10 cellular contexts compared by ENCODE assay signal in genomic region chr6:144131248-144131709, GRCh38. TPM values are rescaled to one million over a fixed set of nuclear protein-coding genes. Genes with fewer than 3 reads are reported as not detected.
DNase-seq lines count a peak whose midpoint lies in the region; ATAC-seq, FAIRE-seq and TF ChIP-seq lines count a peak whose summit lies in the region.
"Had no signal": no experiment of that assay in that cellular context is flagged by ENCODE, and none has a peak within 500 bp of the region (broad histone marks: within the 10 kb centered on the region; RNA-seq: fewer than 3 reads in every experiment).

No MANE protein-coding gene starts in this region.

- TF ChIP-seq CTCF in astrocyte (IDR thresholded peaks at IDR 0.05; ENCODE audit: insufficient read depth, low read depth, low read length) (no peak), OCI-LY7 (conservative IDR thresholded peaks at IDR 0.05; ENCODE audit: low read length) (no peak)

- no peak overlapping the region for H3K9ac ChIP-seq in astrocyte (ENCODE audit: low read length)

- no peaks in the 10 kb centered on the region for H3K9me2 ChIP-seq in OCI-LY7 (ENCODE audit: insufficient read depth, low read length)

- intact Hi-C loops in activated CD4-positive, alpha-beta T cell treated with anti-CD3 and anti-CD28 coated beads, Interleukin-2, amount 10 ng/mL, durations not matched to agents 24 days and 14 days (cut with micrococcal nuclease), result loop anchor here (1.0 to 2.0 kb wide), 7 partner anchors 20 to 213 kb away; partner anchors contain the start of gene SF3B5
- intact Hi-C loops in OCI-LY7 (cut with micrococcal nuclease; ENCODE audit: unreplicated experiment), result no loop called here

- H3K4me3 Mint-ChIP-seq in activated CD4-positive, alpha-beta T cell treated with anti-CD3 and anti-CD28 coated beads, Interleukin-2, amount 10 ng/mL, durations not matched to agents 24 days and 14 days, result peak overlapping the region; percentile 57
- H3K4me3 Mint-ChIP-seq in astrocyte (ENCODE audit: unreplicated experiment), result no peak overlapping the region

- no peaks in the 10 kb centered on the region for H3K79me2 ChIP-seq in astrocyte (ENCODE audit: insufficient read depth, low read length)
- H3K79me2 ChIP-seq in OCI-LY7 (ENCODE audit: insufficient read depth, low read depth, low read length), result no peaks in the 10 kb centered on the region

- FAIRE-seq in astrocyte (lab: Jason Lieb, UNC), result peak; percentile 39
- FAIRE-seq: A204.1 had no signal

- H3K4me1 Mint-ChIP-seq in activated CD4-positive, alpha-beta T cell treated with anti-CD3 and anti-CD28 coated beads, Interleukin-2, amount 10 ng/mL, durations not matched to agents 24 days and 14 days, result peaks cover 19% of the 10 kb centered on the region
- H3K4me1 Mint-ChIP-seq in astrocyte (ENCODE audit: low read depth, unreplicated experiment), result no peaks in the 10 kb centered on the region

- BruUV-seq in OCI-LY7 (replicated peaks; lab: Mats Ljungman, UMichigan), result no TSS peak

- no peaks in the 10 kb centered on the region for H3K27me3 ChIP-seq in astrocyte (ENCODE audit: insufficient read depth, low read length)

- peak; percentile 53 for ATAC-seq in HG03432 (IDR thresholded peaks at IDR 0.05; ENCODE audit: unreplicated experiment)
- ATAC-seq in HG02588 (IDR thresholded peaks at IDR 0.05; ENCODE audit: unreplicated experiment), result no peak

- H3K9me3 ChIP-seq in astrocyte (ENCODE audit: insufficient read depth, low read depth, low read length), result no peaks in the 10 kb centered on the region
- H3K9me3 ChIP-seq in OCI-LY7 (ENCODE audit: low read length), result no peaks in the 10 kb centered on the region

- peaks cover 3% of the 10 kb centered on the region for H3K4me1 ChIP-seq in astrocyte (ENCODE audit: insufficient read depth, low read length)
- no peaks in the 10 kb centered on the region for H3K4me1 ChIP-seq in OCI-LY7 (ENCODE audit: insufficient read depth, low read length, poor library complexity, severe bottlenecking)

- H3K36me3 ChIP-seq in astrocyte (ENCODE audit: insufficient read depth, low read length) (no peaks in the 10 kb centered on the region), OCI-LY7 (ENCODE audit: insufficient read depth, low read length) (no peaks in the 10 kb centered on the region)

- POLR2A ChIA-PET in OCI-LY7 (lab: Charles Lee), result interaction anchor here (1.5 kb wide), 1 partner anchor 13 kb away, joined by 3 read pairs; no protein-coding TSS in a partner anchor

- no peaks in the 10 kb centered on the region for H4K20me1 ChIP-seq in astrocyte (ENCODE audit: insufficient read depth, low read length)
- H4K20me1 ChIP-seq in OCI-LY7 (ENCODE audit: insufficient read depth, low read length), result no peaks in the 10 kb centered on the region

- H3K27ac ChIP-seq in astrocyte (ENCODE audit: low read depth, low read length), result peak overlapping the region; percentile 46
- H3K27ac ChIP-seq in OCI-LY7 (ENCODE audit: low read depth, low read length, poor library complexity, severe bottlenecking), result no peak overlapping the region

- CTCF ChIA-PET in OCI-LY7 (lab: Charles Lee; ENCODE audit: unreplicated experiment), result no interaction called here

- H3K9me3 Mint-ChIP-seq in activated CD4-positive, alpha-beta T cell treated with anti-CD3 and anti-CD28 coated beads, Interleukin-2, amount 10 ng/mL, durations not matched to agents 24 days and 14 days, result peaks cover 7% of the 10 kb centered on the region
- no peaks in the 10 kb centered on the region for H3K9me3 Mint-ChIP-seq in astrocyte (ENCODE audit: unreplicated experiment)

- H3K4me3 ChIP-seq in astrocyte (ENCODE audit: insufficient read depth, low read depth, low read length) (no peak overlapping the region), skeletal muscle cell (ENCODE audit: low read depth, low read length) (no peak overlapping the region), OCI-LY7 (ENCODE audit: low read depth, low read length, poor library complexity, severe bottlenecking) (no peak overlapping the region)

- H3K27me3 Mint-ChIP-seq in activated CD4-positive, alpha-beta T cell treated with anti-CD3 and anti-CD28 coated beads, Interleukin-2, amount 10 ng/mL, durations not matched to agents 24 days and 14 days, result no peaks in the 10 kb centered on the region
- peaks cover 6% of the 10 kb centered on the region for H3K27me3 Mint-ChIP-seq in astrocyte (ENCODE audit: low read depth, unreplicated experiment)

- no peaks in the 10 kb centered on the region for H3K36me3 Mint-ChIP-seq in activated CD4-positive, alpha-beta T cell treated with anti-CD3 and anti-CD28 coated beads, Interleukin-2, amount 10 ng/mL, durations not matched to agents 24 days and 14 days (ENCODE audit: low read depth)
- no peaks in the 10 kb centered on the region for H3K36me3 Mint-ChIP-seq in astrocyte (ENCODE audit: low read depth, unreplicated experiment)

- H3K4me2 ChIP-seq in astrocyte (ENCODE audit: low read length), result peak overlapping the region; percentile 46
- H3K4me2 ChIP-seq in OCI-LY7 (ENCODE audit: low read length), result no peak overlapping the region

- no peak for DNase-seq in activated CD4-positive, alpha-beta T cell treated with anti-CD3 and anti-CD28 coated beads, Interleukin-2, amount 10 ng/mL, durations not matched to agents 24 days and 14 days
- no peak for DNase-seq in activated CD4-positive, alpha-beta T cell treated with anti-CD3 and anti-CD28 coated beads for 4 hours
- DNase-seq in astrocyte (ENCODE audit: low read depth), result peak; percentile 70
- peak; percentile 50 for DNase-seq in skeletal muscle cell (ENCODE audit: low read depth)
- no peak for DNase-seq in OCI-LY7 (ENCODE audit: low spot score)
- DNase-seq in NCI-H1105 (lab: John Stamatoyannopoulos, UW), result no peak
- DNase-seq: NCI-H446 treated with DMSO at 0.1 percent for 48 hours had no signal

- H3K27ac Mint-ChIP-seq in activated CD4-positive, alpha-beta T cell treated with anti-CD3 and anti-CD28 coated beads, Interleukin-2, amount 10 ng/mL, durations not matched to agents 24 days and 14 days, result peak overlapping the region; percentile 91
- no peak overlapping the region for H3K27ac Mint-ChIP-seq in astrocyte (ENCODE audit: unreplicated experiment)

- no peak overlapping the region for H2AFZ ChIP-seq in astrocyte (ENCODE audit: low read depth, low read length)
- H2AFZ ChIP-seq in OCI-LY7 (ENCODE audit: low read length), result no peak overlapping the region

RNA-seq across cellular contexts. Expression of gene STX11, which starts 19.0 kb away (rescaled TPM):
- 15.5 and 15.6 TPM in 2 replicates for total RNA-seq in activated CD4-positive, alpha-beta T cell treated with anti-CD3 and anti-CD28 coated beads, Interleukin-2, amount 10 ng/mL, durations not matched to agents 24 days and 14 days
- 1.9 and 2.0 TPM in 2 replicates for total RNA-seq in astrocyte
- total RNA-seq in OCI-LY7 (2014; rRNA removed; shearing (Covaris generic)), result 0.16 and 0.21 TPM in 2 replicates
- total RNA-seq in OCI-LY7 (2022), result 1.1 and 1.3 TPM in 2 replicates

RNA-seq across cellular contexts. Expression of gene SF3B5, which starts 35.9 kb away (rescaled TPM):
- 214 and 217 TPM in 2 replicates for total RNA-seq in activated CD4-positive, alpha-beta T cell treated with anti-CD3 and anti-CD28 coated beads, Interleukin-2, amount 10 ng/mL, durations not matched to agents 24 days and 14 days
- total RNA-seq in astrocyte (123 and 129 TPM in 2 replicates), OCI-LY7 (2022) (110 and 135 TPM in 2 replicates)
- 132 and 187 TPM in 2 replicates for total RNA-seq in OCI-LY7 (2014; rRNA removed; shearing (Covaris generic))

Comparison
In these comparisons a context has a peak if more than half of its experiments do, and no peak if none do; other contexts are left out.
1. DNase-seq: peak in astrocyte (single experiment) and skeletal muscle cell (single experiment); none in activated CD4-positive, alpha-beta T cell treated with anti-CD3 and anti-CD28 coated beads, Interleukin-2, amount 10 ng/mL, durations not matched to agents 24 days and 14 days (single experiment), activated CD4-positive, alpha-beta T cell treated with anti-CD3 and anti-CD28 coated beads for 4 hours (0 of 2), OCI-LY7 (single experiment) and NCI-H1105 (single experiment).